In genomic region chr1:212519131-212519530, GRCh38 we compare ENCODE assay signal across 17 cellular contexts.
DNase-seq lines count a peak whose midpoint lies in the region; ATAC-seq, FAIRE-seq and TF ChIP-seq lines count a peak whose summit lies in the region.
"Had no signal": no experiment of that assay in that cellular context is flagged by ENCODE, and none has a peak within 500 bp of the region (broad histone marks: within the 10 kb centered on the region; RNA-seq: fewer than 3 reads in every experiment).

No MANE protein-coding gene starts in this region.

- no peaks in the 10 kb centered on the region for H4K20me1 ChIP-seq in fibroblast of lung (ENCODE audit: control insufficient read depth, extremely low read depth, insufficient read depth, low read length)

- no peak overlapping the region for H2BK120ac ChIP-seq in neuronal stem cell (ENCODE audit: low read depth, low read length)

- H3K4me1 ChIP-seq in heart left ventricle (peaks cover 0 to 20% (median 5%) of the 10 kb centered on the region in 12 donors), SJCRH30 (peaks cover 40% of the 10 kb centered on the region), fibroblast of lung (ENCODE audit: control insufficient read depth, extremely low read depth, insufficient read depth, low read length) (peaks cover 3% of the 10 kb centered on the region), neuronal stem cell (ENCODE audit: control insufficient read depth in 2 of 2, insufficient read depth in 1 of 2, low read depth in 1 of 2, low read length in 2 of 2) (peaks cover 7 to 8% of the 10 kb centered on the region in 2 donors), kidney (ENCODE audit: control insufficient read depth in 1 of 2, insufficient read depth in 1 of 2, low read depth in 1 of 2, low read length in 2 of 2) (peaks cover 0 to 4% of the 10 kb centered on the region in 2 donors)

- no peak overlapping the region for H3K14ac ChIP-seq in neuronal stem cell (ENCODE audit: low read length)

- no peak overlapping the region for H2AK5ac ChIP-seq in neuronal stem cell (ENCODE audit: low read depth, low read length)

- peaks cover 0 to 18% (median 0%) of the 10 kb centered on the region in 9 donors for H3K27me3 ChIP-seq in heart left ventricle
- H3K27me3 ChIP-seq in SJCRH30 = no peaks in the 10 kb centered on the region
- peaks cover 10% of the 10 kb centered on the region for H3K27me3 ChIP-seq in fibroblast of lung (ENCODE audit: control insufficient read depth, insufficient read depth, low read length)
- peaks cover 3 to 40% (median 15%) of the 10 kb centered on the region in 3 experiments for H3K27me3 ChIP-seq in neuronal stem cell (ENCODE audit: control insufficient read depth in 3 of 3, insufficient read depth in 3 of 3, low read depth in 1 of 3, low read length in 3 of 3)

- intact Hi-C loops in heart left ventricle (cut with DNase I) = no loop called here
- intact Hi-C loops in left cardiac atrium (cut with DNase I) = no loop called here
- intact Hi-C loops in kidney (cut with DNase I) = no loop called here

- DNase-seq in heart left ventricle = no peak
- DNase-seq in left cardiac atrium = no peak
- DNase-seq in SJCRH30 = no peak
- no peak for DNase-seq in fibroblast of lung (ENCODE audit: low read depth in 2 of 2)
- DNase-seq in neuronal stem cell (ENCODE audit: low spot score) = no peak
- no peak for DNase-seq in GM12891 (ENCODE audit: insufficient read length, low spot score)
- DNase-seq in kidney = no peak
- DNase-seq in glomerular visceral epithelial cell (ENCODE audit: extremely low spot score) = no peak
- DNase-seq: AML-193, GDM1, KBM-7, NCI-H1105, NCI-H1694, NCI-H2081 treated with DMSO at 0.1 percent for 48 hours had no signal

- H3K79me2 ChIP-seq in fibroblast of lung (ENCODE audit: control insufficient read depth, insufficient read depth, low read length) = no peaks in the 10 kb centered on the region

- FAIRE-seq in GM12891 (lab: Jason Lieb, UNC) (no peak), kidney (lab: Jason Lieb, UNC) (no peak)
- FAIRE-seq: GM18507 had no signal

- H2AFZ ChIP-seq in fibroblast of lung (ENCODE audit: low read length) (no peak overlapping the region), neuronal stem cell (ENCODE audit: low read length) (peak overlapping the region; percentile 70)

- no peak overlapping the region for H4K8ac ChIP-seq in neuronal stem cell (ENCODE audit: low read depth, low read length)

- H3K18ac ChIP-seq in neuronal stem cell (ENCODE audit: low read length) = no peak overlapping the region

- H3K9ac ChIP-seq in fibroblast of lung (ENCODE audit: insufficient read depth, low read length) (no peak overlapping the region), neuronal stem cell (ENCODE audit: low read depth, low read length, poor library complexity) (no peak overlapping the region), kidney (ENCODE audit: low read length in 2 of 2) (no peak overlapping the region)

- ATAC-seq in heart left ventricle (no peak), left cardiac atrium (no peak)
- ATAC-seq: HCT116 had no signal

- peak overlapping the region in 10 of 12 donors; percentile 15 to 82 (median 66) for H3K27ac ChIP-seq in heart left ventricle
- H3K27ac ChIP-seq in SJCRH30 = peak overlapping the region; percentile 17; the same call in 1 of the 2 replicates
- no peak overlapping the region for H3K27ac ChIP-seq in fibroblast of lung (ENCODE audit: insufficient read depth, low read length)
- H3K27ac ChIP-seq in neuronal stem cell (replicated peaks; ENCODE audit: low read length) = no peak overlapping the region
- H3K27ac ChIP-seq in kidney (ENCODE audit: low read depth in 2 of 2, low read length in 2 of 2) = no peak overlapping the region
- H3K27ac ChIP-seq: C4-2B had no signal

- H3K4me2 ChIP-seq in fibroblast of lung (ENCODE audit: extremely low read depth, insufficient read depth, low read length) (peak overlapping the region; percentile 11), neuronal stem cell (ENCODE audit: insufficient read depth, low read length, poor library complexity, severe bottlenecking) (no peak overlapping the region)

- no peak overlapping the region for H3K23ac ChIP-seq in neuronal stem cell (ENCODE audit: low read depth, low read length, poor library complexity)

- 77 to 95% (median 92%) methylated on average over 2 of the region's 2 CpGs for WGBS in heart left ventricle, 4 donors
- WGBS in neuronal stem cell (ENCODE audit: extremely low coverage in 2 of 2, insufficient read length in 2 of 2, insufficient replicate concordance in 1 of 2), 2 donors = no CpG with 5 or more reads among the region's 2 CpGs

- H2BK5ac ChIP-seq in neuronal stem cell (ENCODE audit: low read length) = no peak overlapping the region

- H4K91ac ChIP-seq in neuronal stem cell (ENCODE audit: low read depth, low read length, poor library complexity) = no peak overlapping the region

- H3K36me3 ChIP-seq in heart left ventricle = no peaks in the 10 kb centered on the region
- no peaks in the 10 kb centered on the region for H3K36me3 ChIP-seq in SJCRH30
- H3K36me3 ChIP-seq in fibroblast of lung (ENCODE audit: control insufficient read depth, insufficient read depth, low read length) = no peaks in the 10 kb centered on the region
- H3K36me3 ChIP-seq in neuronal stem cell (replicated peaks in 1 of 2; ENCODE audit: control insufficient read depth in 2 of 2, insufficient read depth in 2 of 2, low read length in 2 of 2) = no peaks in the 10 kb centered on the region
- no peaks in the 10 kb centered on the region for H3K36me3 ChIP-seq in kidney (ENCODE audit: control insufficient read depth in 1 of 2, insufficient read depth in 2 of 2, low read length in 2 of 2)

- H2BK15ac ChIP-seq in neuronal stem cell (ENCODE audit: low read length) = no peak overlapping the region

- no peak for TF ChIP-seq POLR2A in heart left ventricle (IDR thresholded peaks at IDR 0.05)
- no peak for TF ChIP-seq POLR2A in GM12891 (IDR thresholded peaks at IDR 0.05; ENCODE audit: low read depth, low read length)

- H3K4me3 ChIP-seq in heart left ventricle (no peak overlapping the region), SJCRH30 (no peak overlapping the region), fibroblast of lung (replicated peaks in 1 of 4; ENCODE audit: control extremely low read depth in 1 of 4, insufficient read depth in 1 of 4, low read depth in 3 of 4, low read length in 4 of 4) (no peak overlapping the region), neuronal stem cell (ENCODE audit: low read length in 2 of 2) (no peak overlapping the region), kidney (ENCODE audit: low read length in 2 of 2) (no peak overlapping the region)

- H3K4ac ChIP-seq in neuronal stem cell (ENCODE audit: low read length) = no peak overlapping the region

- TF ChIP-seq CTCF in heart left ventricle (IDR thresholded peaks at IDR 0.05) (no peak), fibroblast of lung (conservative IDR thresholded peaks at IDR 0.05 in 1 of 2, IDR thresholded peaks at IDR 0.05 in 1 of 2; ENCODE audit: low read depth in 1 of 2, low read length in 2 of 2) (no peak), kidney (IDR thresholded peaks at IDR 0.05; ENCODE audit: borderline replicate concordance, extremely low read depth, insufficient read depth) (no peak)

- no peaks in the 10 kb centered on the region for H3K9me3 ChIP-seq in heart left ventricle
- H3K9me3 ChIP-seq in SJCRH30 (replicated peaks) = no peaks in the 10 kb centered on the region
- no peaks in the 10 kb centered on the region for H3K9me3 ChIP-seq in fibroblast of lung (ENCODE audit: control insufficient read depth, insufficient read depth, low read depth, low read length)
- peaks cover 0 to 3% of the 10 kb centered on the region in 2 donors for H3K9me3 ChIP-seq in neuronal stem cell (replicated peaks in 1 of 2; ENCODE audit: control insufficient read depth in 2 of 2, insufficient read depth in 1 of 2, low read depth in 1 of 2, low read length in 2 of 2)
- no peaks in the 10 kb centered on the region for H3K9me3 ChIP-seq in kidney (ENCODE audit: control insufficient read depth in 1 of 2, low read length in 2 of 2)

- no peaks in the 10 kb centered on the region for H3K79me1 ChIP-seq in neuronal stem cell (ENCODE audit: low read depth, low read length)

- H2BK12ac ChIP-seq in neuronal stem cell (ENCODE audit: low read length) = no peak overlapping the region

TF ChIP-seq in GM12891, 5 proteins besides CTCF, POLR2A, EP300 and RAD21:
- TF ChIP-seq PAX5 (IDR thresholded peaks at IDR 0.05; ENCODE audit: insufficient read depth, low read length, severe bottlenecking) (no peak), POU2F2 (IDR thresholded peaks at IDR 0.05; ENCODE audit: low read depth, low read length) (no peak), POLR2AphosphoS5 (IDR thresholded peaks at IDR 0.05; ENCODE audit: low read depth, low read length) (no peak), SPI1 (IDR thresholded peaks at IDR 0.05; ENCODE audit: low read depth, low read length) (no peak), TAF1 (IDR thresholded peaks at IDR 0.05; ENCODE audit: low read depth, low read length) (no peak)
TF ChIP-seq in GM12891: peak in this region for 0.

Comparison
In these comparisons a context has a peak if more than half of its experiments do, and no peak if none do; other contexts are left out.
1. H3K27ac ChIP-seq: peak in heart left ventricle (10 of 12) and SJCRH30 (single experiment); none in fibroblast of lung (single experiment), neuronal stem cell (single experiment) and kidney (0 of 2).